In genomic region chr4:40438384-40439026, GRCh38 we compare ENCODE assay signal across 21 cellular contexts.
"Had no signal": no experiment of that assay in that cellular context is flagged by ENCODE, and none has a peak within 500 bp of the region (broad histone marks: within the 10 kb centered on the region; RNA-seq: fewer than 3 reads in every experiment).

No MANE protein-coding gene starts in this region.

- H3K4me3 ChIP-seq: body of pancreas, esophagus squamous epithelium, hepatocyte, prostate gland, SJSA1, skin epidermis, transverse colon had no signal

- H2AFZ ChIP-seq: hepatocyte had no signal

- H3K27ac Mint-ChIP-seq: nephron progenitor cell had no signal

- H3K9me3 ChIP-seq: body of pancreas, esophagus squamous epithelium, prostate gland, SJSA1, transverse colon had no signal

- H3K36me3 ChIP-seq: SJSA1 had no signal

- H3K4me1 ChIP-seq: prostate gland, SJSA1 had no signal

- H3K27me3 ChIP-seq: body of pancreas, esophagus squamous epithelium, hepatocyte, SJSA1, transverse colon had no signal

- H3K4me3 Mint-ChIP-seq: nephron progenitor cell had no signal

- ATAC-seq: body of pancreas, left ventricle myocardium superior, right cardiac atrium had no signal

- H3K27ac ChIP-seq: esophagus squamous epithelium, hepatocyte, prostate gland, SJSA1, skin epidermis, transverse colon had no signal

- H3K9me3 Mint-ChIP-seq: nephron progenitor cell had no signal

- H3K4me2 ChIP-seq: hepatocyte had no signal

- FAIRE-seq: colon had no signal

- DNase-seq: activated CD8-positive, alpha-beta memory T cell treated with anti-CD3 and anti-CD28 coated beads for 24 hours; activated naive CD4-positive, alpha-beta T cell; amygdala; body of pancreas; caudate nucleus; esophagus squamous epithelium; islet precursor cell; left ventricle myocardium superior; nephron progenitor cell; stimulated activated CD4-positive, alpha-beta T cell treated with anti-CD3 and anti-CD28 coated beads, Interleukin-15, amount 100 ng/mL, for 24 hours; stimulated activated CD4-positive, alpha-beta T cell treated with anti-CD3 and anti-CD28 coated beads, Interleukin-4, amount 100 ng/mL, for 1 hour; stimulated activated naive CD4-positive, alpha-beta T cell treated with Interleukin-2 at 50 U/mL for 16 hours; substantia nigra; T1000; transverse colon had no signal
